18 cellular contexts compared by ENCODE assay signal in genomic region chr1:206480211-206480610, GRCh38.
"Had no signal": no experiment of that assay in that cellular context is flagged by ENCODE, and none has a peak within 500 bp of the region (broad histone marks: within the 10 kb centered on the region; RNA-seq: fewer than 3 reads in every experiment).

No MANE protein-coding gene starts in this region.

- H3K27ac ChIP-seq: adrenal gland, body of pancreas, colonic mucosa, dorsolateral prefrontal cortex, left ventricle myocardium inferior, neutrophil, pancreas, prostate gland, sigmoid colon, tibial nerve had no signal

- H3K27me3 ChIP-seq: adrenal gland, body of pancreas, colonic mucosa, dorsolateral prefrontal cortex, neutrophil, pancreas, sigmoid colon, tibial nerve had no signal

- FAIRE-seq: frontal cortex, pancreas, small intestine had no signal

- H3K4me1 ChIP-seq: adrenal gland, body of pancreas, colonic mucosa, left ventricle myocardium inferior, pancreas, tibial nerve had no signal

- H3K9me3 Mint-ChIP-seq: activated CD4-positive, alpha-beta memory T cell treated with anti-CD3 and anti-CD28 coated beads for 36 hours; activated CD4-positive, alpha-beta T cell treated with anti-CD3 and anti-CD28 coated beads, Interleukin-2, amount 10 ng/mL, durations not matched to agents 24 days and 14 days; activated naive CD8-positive, alpha-beta T cell treated with anti-CD3 and anti-CD28 coated beads for 36 hours; nephron had no signal

- H3K4me3 Mint-ChIP-seq: activated CD4-positive, alpha-beta memory T cell treated with anti-CD3 and anti-CD28 coated beads for 36 hours; activated CD4-positive, alpha-beta T cell treated with anti-CD3 and anti-CD28 coated beads, Interleukin-2, amount 10 ng/mL, durations not matched to agents 24 days and 14 days; activated naive CD8-positive, alpha-beta T cell treated with anti-CD3 and anti-CD28 coated beads for 36 hours had no signal

- H3K36me3 ChIP-seq: left ventricle myocardium inferior, pancreas, prostate gland had no signal

- H3K9me3 ChIP-seq: adrenal gland, body of pancreas, colonic mucosa, left ventricle myocardium inferior, mucosa of descending colon, neutrophil, pancreas, prostate gland, sigmoid colon, tibial nerve had no signal

- H3K27me3 Mint-ChIP-seq: activated CD4-positive, alpha-beta memory T cell treated with anti-CD3 and anti-CD28 coated beads for 36 hours; activated CD4-positive, alpha-beta T cell treated with anti-CD3 and anti-CD28 coated beads, Interleukin-2, amount 10 ng/mL, durations not matched to agents 24 days and 14 days; activated naive CD8-positive, alpha-beta T cell treated with anti-CD3 and anti-CD28 coated beads for 36 hours had no signal

- H3K4me3 ChIP-seq: adrenal gland, body of pancreas, colonic mucosa, dorsolateral prefrontal cortex, left ventricle myocardium inferior, lung, mucosa of descending colon, pancreas, prostate gland, sigmoid colon, tibial nerve had no signal
